Comparison of ENCODE assay signal across 8 cellular contexts in genomic region chr11:104668797-104669463, GRCh38.
DNase-seq lines count a peak whose midpoint lies in the region; ATAC-seq and TF ChIP-seq lines count a peak whose summit lies in the region.

No MANE protein-coding gene starts in this region.

- H3K9me2 ChIP-seq in MM.1S (replicated peaks; ENCODE audit: insufficient read depth, low read length), result no peaks in the 10 kb centered on the region

- no peak overlapping the region for H3K4me3 ChIP-seq in MM.1S (ENCODE audit: low read length)
- H3K4me3 ChIP-seq in mammary epithelial cell (replicated peaks in 1 of 3; ENCODE audit: insufficient read depth in 1 of 3, low read depth in 2 of 3, low read length in 3 of 3), result no peak overlapping the region

- no peaks in the 10 kb centered on the region for H3K27me3 ChIP-seq in MM.1S (replicated peaks; ENCODE audit: insufficient read depth, low read length)
- H3K27me3 ChIP-seq in mammary epithelial cell (ENCODE audit: insufficient read depth, low read length), result peaks cover 10% of the 10 kb centered on the region

- in situ Hi-C loops in mammary epithelial cell (cut with MboI; ENCODE audit: low sequenced_read_pairs in 2 of 2), result no loop called here

- no TSS peak for BruUV-seq in mammary epithelial cell (replicated peaks; lab: Mats Ljungman, UMichigan)

- dilution Hi-C loops in mammary epithelial cell (cut with HindIII; ENCODE audit: low sequenced_read_pairs), result no loop called here

- DNase-seq in DMS53 treated with DMSO at 0.1 percent for 48 hours (lab: John Stamatoyannopoulos, UW; ENCODE audit: unreplicated experiment) (peak; percentile 53), MM.1S (peak; percentile 50), mammary epithelial cell (peak; percentile 84), natural killer cell (no peak), type B pancreatic cell (ENCODE audit: extremely low spot score, unreplicated experiment) (no peak), cerebellar cortex (ENCODE audit: low spot score) (no peak)

- H3K9me3 Mint-ChIP-seq in natural killer cell (peaks cover 2 to 6% of the 10 kb centered on the region in 2 donors), type B pancreatic cell (peaks cover 12% of the 10 kb centered on the region)

- H3K4me1 Mint-ChIP-seq in natural killer cell, result peaks cover 15 to 21% of the 10 kb centered on the region in 2 donors
- peaks cover 5% of the 10 kb centered on the region for H3K4me1 Mint-ChIP-seq in type B pancreatic cell (ENCODE audit: unreplicated experiment)

- WGBS in mammary epithelial cell (ENCODE audit: low coverage, missing lambda C conversion rate), result 54% methylated on average over 5 of the region's 5 CpGs

- no peak overlapping the region for H3K27ac Mint-ChIP-seq in natural killer cell
- no peak overlapping the region for H3K27ac Mint-ChIP-seq in type B pancreatic cell

- H3K36me3 Mint-ChIP-seq in natural killer cell, result peaks cover 6% of the 10 kb centered on the region
- H3K36me3 Mint-ChIP-seq in type B pancreatic cell, result no peaks in the 10 kb centered on the region

- H3K27ac ChIP-seq in MM.1S (ENCODE audit: low read length) (no peak overlapping the region), mammary epithelial cell (ENCODE audit: insufficient read depth, low read depth, low read length) (no peak overlapping the region)

- ATAC-seq in natural killer cell (peak; percentile 57 to 75 (median 57)), HG03025 (IDR thresholded peaks at IDR 0.05; ENCODE audit: low FRiP score, unreplicated experiment) (no peak), HG03175 (IDR thresholded peaks at IDR 0.05; ENCODE audit: unreplicated experiment) (no peak)

- H3K27me3 Mint-ChIP-seq in natural killer cell (ENCODE audit: low read depth in 2 of 2) (peaks cover 0 to 8% of the 10 kb centered on the region in 2 donors), type B pancreatic cell (no peaks in the 10 kb centered on the region)

- H2AFZ ChIP-seq in MM.1S (ENCODE audit: low read length), result no peak overlapping the region
- no peak overlapping the region for H2AFZ ChIP-seq in mammary epithelial cell (ENCODE audit: low read depth, low read length)

- no peaks in the 10 kb centered on the region for H3K79me2 ChIP-seq in MM.1S (ENCODE audit: low read length)
- H3K79me2 ChIP-seq in mammary epithelial cell (ENCODE audit: insufficient read depth, low read length), result no peaks in the 10 kb centered on the region

- no peak overlapping the region for H3K4me2 ChIP-seq in MM.1S (ENCODE audit: low read depth, low read length)
- no peak overlapping the region for H3K4me2 ChIP-seq in mammary epithelial cell (ENCODE audit: insufficient read depth, low read depth, low read length)

- H3K4me1 ChIP-seq in MM.1S (ENCODE audit: low read length) (no peaks in the 10 kb centered on the region; the same call in 1 of the 2 replicates), mammary epithelial cell (ENCODE audit: insufficient read depth, low read length) (peaks cover 4% of the 10 kb centered on the region)

- TF ChIP-seq CTCF in MM.1S (IDR thresholded peaks at IDR 0.05; ENCODE audit: low read length), result no peak
- TF ChIP-seq CTCF in mammary epithelial cell (conservative IDR thresholded peaks at IDR 0.05 in 1 of 2, IDR thresholded peaks at IDR 0.05 in 1 of 2; ENCODE audit: extremely low read depth in 1 of 2, insufficient read depth in 1 of 2, low read depth in 1 of 2, low read length in 2 of 2), result no peak
- TF ChIP-seq CTCF in natural killer cell (IDR thresholded peaks at IDR 0.05), result no peak
- TF ChIP-seq CTCF in type B pancreatic cell (conservative IDR thresholded peaks at IDR 0.05), result no peak

- H3K36me3 ChIP-seq in MM.1S (replicated peaks; ENCODE audit: insufficient read depth, low read length), result no peaks in the 10 kb centered on the region
- H3K36me3 ChIP-seq in mammary epithelial cell (ENCODE audit: insufficient read depth, low read length), result no peaks in the 10 kb centered on the region

- H3F3A ChIP-seq in MM.1S (ENCODE audit: insufficient read depth, low read length), result no peaks in the 10 kb centered on the region

- H3K4me3 Mint-ChIP-seq in natural killer cell (no peak overlapping the region), type B pancreatic cell (no peak overlapping the region)

- H4K20me1 ChIP-seq in MM.1S (ENCODE audit: insufficient read depth, low read length) (no peaks in the 10 kb centered on the region), mammary epithelial cell (ENCODE audit: insufficient read depth, low read length) (no peaks in the 10 kb centered on the region)

- H3K9me3 ChIP-seq in MM.1S (replicated peaks; ENCODE audit: insufficient read depth, low read length), result no peaks in the 10 kb centered on the region
- H3K9me3 ChIP-seq in mammary epithelial cell (replicated peaks; ENCODE audit: insufficient read depth, low read length), result no peaks in the 10 kb centered on the region

- CTCF ChIA-PET in mammary epithelial cell (lab: Charles Lee; ENCODE audit: low non-redundant PET), result no interaction called here

- H3K9ac ChIP-seq in MM.1S (ENCODE audit: low read length) (no peak overlapping the region), mammary epithelial cell (ENCODE audit: insufficient read depth, low read length) (no peak overlapping the region)

- intact Hi-C loops in mammary epithelial cell (cut with micrococcal nuclease) (no loop called here), natural killer cell (cut with micrococcal nuclease) (no loop called here)

Comparison
In these comparisons a context has a peak if more than half of its experiments do, and no peak if none do; other contexts are left out.
1. DNase-seq: peak in DMS53 treated with DMSO at 0.1 percent for 48 hours (single experiment), MM.1S (single experiment) and mammary epithelial cell (single experiment); none in natural killer cell (single experiment), type B pancreatic cell (single experiment) and cerebellar cortex (single experiment).
2. ATAC-seq: peak in natural killer cell (3 of 3); none in HG03025 (single experiment) and HG03175 (single experiment).